Comparison of ENCODE assay signal across 1 cellular context in the genomic region with DNA sequence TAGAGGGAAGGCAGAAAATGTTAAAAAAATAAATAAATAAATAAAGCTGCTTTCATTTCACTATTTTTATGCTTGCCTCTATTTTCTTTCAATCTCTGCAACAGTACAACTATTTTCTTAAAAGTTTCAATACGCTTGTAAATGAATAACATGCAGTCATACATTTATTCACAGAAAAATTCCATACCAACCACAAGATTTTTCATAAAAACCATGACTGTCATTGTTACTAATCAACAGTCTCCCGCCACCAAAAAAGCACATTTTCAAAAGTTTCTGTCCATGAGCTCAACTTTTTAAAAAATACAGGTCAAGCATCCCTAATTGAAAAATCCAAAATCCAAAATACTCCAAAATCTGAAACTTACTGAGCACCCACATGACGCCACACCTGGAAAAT.
TF ChIP-seq lines count a peak whose summit lies in the region.

No MANE protein-coding gene starts in this region.

TF ChIP-seq in endothelial cell of umbilical vein, 7 proteins besides CTCF, POLR2A, EP300 and RAD21:
- TF ChIP-seq, protein P1, sequence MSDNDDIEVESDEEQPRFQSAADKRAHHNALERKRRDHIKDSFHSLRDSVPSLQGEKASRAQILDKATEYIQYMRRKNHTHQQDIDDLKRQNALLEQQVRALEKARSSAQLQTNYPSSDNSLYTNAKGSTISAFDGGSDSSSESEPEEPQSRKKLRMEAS (IDR thresholded peaks at IDR 0.05; ENCODE audit: insufficient read depth, insufficient read length) = no peak
- no peak for TF ChIP-seq POLR2AphosphoS5 (IDR thresholded peaks at IDR 0.05; ENCODE audit: insufficient read depth, low read depth, low read length)
- no peak for TF ChIP-seq MYC (IDR thresholded peaks at IDR 0.05; ENCODE audit: low read depth, low read length)
- no peak for TF ChIP-seq FOS (IDR thresholded peaks at IDR 0.05; ENCODE audit: borderline replicate concordance, insufficient read depth, low read length)
- no peak for TF ChIP-seq EZH2 (IDR thresholded peaks at IDR 0.05; ENCODE audit: borderline replicate concordance, low read depth, low read length, severe bottlenecking)
- TF ChIP-seq GATA2 (IDR thresholded peaks at IDR 0.05; ENCODE audit: insufficient read depth, insufficient read length, low read depth, low read length) = no peak
- TF ChIP-seq JUN (IDR thresholded peaks at IDR 0.05; ENCODE audit: borderline replicate concordance, insufficient read depth, insufficient read length, low read depth) = no peak
